In the genomic region with DNA sequence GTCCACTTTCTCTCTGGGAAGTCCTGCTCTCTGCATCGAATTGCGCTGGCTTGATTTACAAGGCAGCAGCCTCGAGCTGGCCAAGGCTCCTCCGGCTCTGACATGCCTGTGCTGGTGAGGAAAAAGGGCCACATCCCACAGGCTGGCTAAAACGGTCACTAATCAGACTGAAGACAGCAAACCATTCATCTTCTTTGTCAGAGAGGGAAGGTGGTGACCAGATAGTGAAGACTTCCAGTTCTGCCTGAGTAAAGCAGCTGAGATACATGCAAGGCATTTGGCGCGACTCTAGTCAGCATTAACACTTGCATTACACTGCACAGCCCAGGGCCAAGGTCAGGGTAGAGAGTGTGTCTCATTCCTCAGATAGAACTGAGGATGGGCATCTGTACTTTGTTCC, we compare ENCODE assay signal across 25 cellular contexts.
DNase-seq lines count a peak whose midpoint lies in the region; ATAC-seq and TF ChIP-seq lines count a peak whose summit lies in the region.
"Had no signal": no experiment of that assay in that cellular context is flagged by ENCODE, and none has a peak within 500 bp of the region (broad histone marks: within the 10 kb centered on the region; RNA-seq: fewer than 3 reads in every experiment).

No MANE protein-coding gene starts in this region.

- no peak for ATAC-seq in HG03108 (IDR thresholded peaks at IDR 0.05; ENCODE audit: unreplicated experiment)
- ATAC-seq in activated CD8-positive, alpha-beta memory T cell treated with anti-CD3 and anti-CD28 coated beads, Interleukin-2, amount 10 ng/mL, durations not matched to agents 7 days and 5 days, result no peak
- ATAC-seq: activated T-helper 17 cell treated with anti-CD3 and anti-CD28 coated beads, Interleukin-2, amount 50 U/mL, for 72 hours; left cardiac atrium; mucosa of descending colon had no signal

- peaks cover 14% of the 10 kb centered on the region for H3F3A ChIP-seq in SK-N-SH (replicated peaks; ENCODE audit: insufficient read depth)

- H3K27me3 Mint-ChIP-seq in activated CD8-positive, alpha-beta memory T cell treated with anti-CD3 and anti-CD28 coated beads, Interleukin-2, amount 10 ng/mL, durations not matched to agents 7 days and 5 days, result peaks cover 3% of the 10 kb centered on the region
- H3K27me3 Mint-ChIP-seq: dendritic cell treated with granulocyte-macrophage colony-stimulating factor and Interleukin-4, amounts not matched to agents 40 ng/mL and 50 ng/mL, for 4 days had no signal

- 35% methylated on average over 6 of the region's 7 CpGs for WGBS in SK-N-SH (ENCODE audit: low lambda C conversion rate)
- WGBS in ovary, 3 donors, result 11 to 17% (median 11%) methylated on average over 7 of the region's 7 CpGs

- POLR2A ChIA-PET in SK-N-SH (lab: Yijun Ruan, JAX), result no interaction called here

- H3K4me3 Mint-ChIP-seq in activated CD8-positive, alpha-beta memory T cell treated with anti-CD3 and anti-CD28 coated beads, Interleukin-2, amount 10 ng/mL, durations not matched to agents 7 days and 5 days, result no peak overlapping the region
- H3K4me3 Mint-ChIP-seq: activated T-helper 17 cell treated with anti-CD3 and anti-CD28 coated beads, Interleukin-2, amount 50 U/mL, for 72 hours; CD4-positive, alpha-beta T cell; dendritic cell treated with granulocyte-macrophage colony-stimulating factor and Interleukin-4, amounts not matched to agents 40 ng/mL and 50 ng/mL, for 4 days had no signal

- intact Hi-C loops in ovary (cut with DNase I), result no loop called here

- H3K27ac Mint-ChIP-seq in activated CD8-positive, alpha-beta memory T cell treated with anti-CD3 and anti-CD28 coated beads, Interleukin-2, amount 10 ng/mL, durations not matched to agents 7 days and 5 days, result no peak overlapping the region
- H3K27ac Mint-ChIP-seq: activated T-helper 17 cell treated with anti-CD3 and anti-CD28 coated beads, Interleukin-2, amount 50 U/mL, for 72 hours; CD4-positive, alpha-beta T cell; dendritic cell treated with granulocyte-macrophage colony-stimulating factor and Interleukin-4, amounts not matched to agents 40 ng/mL and 50 ng/mL, for 4 days had no signal

- DNase-seq in EL, result peak; percentile 33
- no peak for DNase-seq in SK-N-SH
- DNase-seq in fibroblast of pulmonary artery (ENCODE audit: low read depth), result peak; percentile 2
- peak; percentile 16 to 38 (median 21) for DNase-seq in ovary
- DNase-seq in stimulated activated naive CD4-positive, alpha-beta T cell (lab: John Stamatoyannopoulos, UW), result no peak
- DNase-seq in ACHN, result no peak
- no peak for DNase-seq in activated CD8-positive, alpha-beta memory T cell treated with anti-CD3 and anti-CD28 coated beads, Interleukin-2, amount 10 ng/mL, durations not matched to agents 7 days and 5 days
- DNase-seq: activated CD4-positive, alpha-beta T cell treated with anti-CD3 and anti-CD28 coated beads for 4 hours; CD4-positive, alpha-beta T cell; DMS153; Karpas-422; left cardiac atrium; mucosa of descending colon; NCI-H1048; NCI-H2029; NCI-H345; OCI-M1; SHP77 treated with DMSO at 0.1 percent for 48 hours; stimulated activated CD8-positive, alpha-beta memory T cell treated with anti-CD3 and anti-CD28 coated beads, Interleukin-4, amount 100 ng/mL, for 48 hours; T-helper 1 cell had no signal

- H4K20me1 ChIP-seq in SK-N-SH (ENCODE audit: insufficient read depth), result no peaks in the 10 kb centered on the region

- H3K4me3 ChIP-seq in SK-N-SH (ENCODE audit: low read depth in 2 of 2, low read length in 1 of 2) (no peak overlapping the region), fibroblast of pulmonary artery (replicated peaks; ENCODE audit: low read depth, low read length) (no peak overlapping the region), ovary (no peak overlapping the region)
- H3K4me3 ChIP-seq: HAP-1, mucosa of descending colon, vagina had no signal

- no peaks in the 10 kb centered on the region for H3K36me3 ChIP-seq in SK-N-SH (replicated peaks in 1 of 2; ENCODE audit: control insufficient read depth in 1 of 2, insufficient read depth in 2 of 2, low read length in 1 of 2)
- H3K36me3 ChIP-seq in ovary, result no peaks in the 10 kb centered on the region
- H3K36me3 ChIP-seq: HAP-1, vagina had no signal

- peak overlapping the region; percentile 93 for H2AFZ ChIP-seq in SK-N-SH (ENCODE audit: low read depth)

- H3K27ac ChIP-seq in SK-N-SH (ENCODE audit: low read depth in 2 of 2, low read length in 1 of 2), result peak overlapping the region; percentile 34 to 82; a peak in 3 of 4 replicates
- no peak overlapping the region for H3K27ac ChIP-seq in ovary
- H3K27ac ChIP-seq: vagina had no signal

- H3K9me3 Mint-ChIP-seq in activated CD8-positive, alpha-beta memory T cell treated with anti-CD3 and anti-CD28 coated beads, Interleukin-2, amount 10 ng/mL, durations not matched to agents 7 days and 5 days (ENCODE audit: low read depth), result no peaks in the 10 kb centered on the region
- H3K9me3 Mint-ChIP-seq: activated T-helper 17 cell treated with anti-CD3 and anti-CD28 coated beads, Interleukin-2, amount 50 U/mL, for 72 hours; CD4-positive, alpha-beta T cell; dendritic cell treated with granulocyte-macrophage colony-stimulating factor and Interleukin-4, amounts not matched to agents 40 ng/mL and 50 ng/mL, for 4 days had no signal

- H3K9me3 ChIP-seq in SK-N-SH (no peaks in the 10 kb centered on the region), ovary (no peaks in the 10 kb centered on the region)
- H3K9me3 ChIP-seq: HAP-1, mucosa of descending colon, vagina had no signal

- H3K27me3 ChIP-seq in SK-N-SH (ENCODE audit: insufficient read depth) (no peaks in the 10 kb centered on the region), ovary (no peaks in the 10 kb centered on the region)
- H3K27me3 ChIP-seq: vagina had no signal

- H3K4me1 Mint-ChIP-seq in activated CD8-positive, alpha-beta memory T cell treated with anti-CD3 and anti-CD28 coated beads, Interleukin-2, amount 10 ng/mL, durations not matched to agents 7 days and 5 days, result no peaks in the 10 kb centered on the region
- H3K4me1 Mint-ChIP-seq: activated T-helper 17 cell treated with anti-CD3 and anti-CD28 coated beads, Interleukin-2, amount 50 U/mL, for 72 hours had no signal

- TF ChIP-seq POLR2A in ovary (IDR thresholded peaks at IDR 0.05), result no peak

- H3K4me2 ChIP-seq in SK-N-SH, result peak overlapping the region; percentile 42

- H3K9ac ChIP-seq in SK-N-SH, result peak overlapping the region; percentile 32; the same call in 1 of the 2 replicates

- TF ChIP-seq RAD21 in SK-N-SH (IDR thresholded peaks at IDR 0.05; ENCODE audit: low read length), result no peak

- TF ChIP-seq CTCF in SK-N-SH (IDR thresholded peaks at IDR 0.05) (no peak), fibroblast of pulmonary artery (IDR thresholded peaks at IDR 0.05; ENCODE audit: low read length, missing control alignments) (no peak), ovary (IDR thresholded peaks at IDR 0.05) (no peak)

- TF ChIP-seq EP300 in SK-N-SH (IDR thresholded peaks at IDR 0.05; ENCODE audit: borderline replicate concordance in 1 of 2, low read depth in 1 of 2, low read length in 1 of 2) (no peak), ovary (IDR thresholded peaks at IDR 0.05) (no peak)

- H3K4me1 ChIP-seq in SK-N-SH (ENCODE audit: control insufficient read depth in 1 of 2, insufficient read depth in 2 of 2, low read depth in 1 of 2, low read length in 1 of 2) (peaks cover 0 to 8% of the 10 kb centered on the region in 2 experiments; a peak in 2 of 4 replicates), ovary (ENCODE audit: insufficient read depth) (peaks cover 5% of the 10 kb centered on the region)
- H3K4me1 ChIP-seq: vagina had no signal

- in situ Hi-C loops in ACHN (cut with HindIII; ENCODE audit: low pct_ligation_motif_present, low pct_unique_long_range_greater_than_20kb, low sequenced_read_pairs), result no loop called here

- CTCF ChIA-PET in SK-N-SH (lab: Yijun Ruan, JAX), result no interaction called here
- CTCF ChIA-PET in activated CD8-positive, alpha-beta memory T cell treated with anti-CD3 and anti-CD28 coated beads, Interleukin-2, amount 10 ng/mL, durations not matched to agents 7 days and 5 days (lab: Charles Lee), result no interaction called here

- no peaks in the 10 kb centered on the region for H3K36me3 Mint-ChIP-seq in activated CD8-positive, alpha-beta memory T cell treated with anti-CD3 and anti-CD28 coated beads, Interleukin-2, amount 10 ng/mL, durations not matched to agents 7 days and 5 days

- no peaks in the 10 kb centered on the region; the same call in 1 of the 2 replicates for H3K9me2 ChIP-seq in SK-N-SH

- H3K79me2 ChIP-seq in SK-N-SH (ENCODE audit: insufficient read depth), result no peaks in the 10 kb centered on the region

TF ChIP-seq in SK-N-SH, 30 proteins besides CTCF, POLR2A, EP300 and RAD21:
- TF ChIP-seq FOSL2 (IDR thresholded peaks at IDR 0.05; ENCODE audit: borderline replicate concordance, low read depth), result no peak
- TF ChIP-seq NFIC (IDR thresholded peaks at IDR 0.05; ENCODE audit: borderline replicate concordance), result no peak
- no peak for TF ChIP-seq RCOR1 (IDR thresholded peaks at IDR 0.05; ENCODE audit: low read length)
- TF ChIP-seq TEAD4 (IDR thresholded peaks at IDR 0.05; ENCODE audit: borderline replicate concordance, insufficient read depth), result no peak
- TF ChIP-seq FOXJ3 (CRISPR knock-in tag; IDR thresholded peaks at IDR 0.05), result no peak
- TF ChIP-seq, protein P1, sequence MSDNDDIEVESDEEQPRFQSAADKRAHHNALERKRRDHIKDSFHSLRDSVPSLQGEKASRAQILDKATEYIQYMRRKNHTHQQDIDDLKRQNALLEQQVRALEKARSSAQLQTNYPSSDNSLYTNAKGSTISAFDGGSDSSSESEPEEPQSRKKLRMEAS (IDR thresholded peaks at IDR 0.05; ENCODE audit: low read depth), result no peak
- TF ChIP-seq CHD2 (IDR thresholded peaks at IDR 0.05; ENCODE audit: low read length, partially characterized antibody), result no peak
- TF ChIP-seq GATA2 (CRISPR knock-in tag; IDR thresholded peaks at IDR 0.05), result no peak
- TF ChIP-seq TAF1 (IDR thresholded peaks at IDR 0.05; ENCODE audit: borderline replicate concordance, low read depth, low read length), result no peak
- no peak for TF ChIP-seq SIN3A (IDR thresholded peaks at IDR 0.05; ENCODE audit: borderline replicate concordance, low read depth, low read length)
- no peak for TF ChIP-seq YY1 (IDR thresholded peaks at IDR 0.05; ENCODE audit: low read depth)

Comparison
In these comparisons a context has a peak if more than half of its experiments do, and no peak if none do; other contexts are left out.
1. DNase-seq: peak in EL (single experiment), fibroblast of pulmonary artery (single experiment) and ovary (5 of 5); none in SK-N-SH (single experiment), stimulated activated naive CD4-positive, alpha-beta T cell (0 of 6), ACHN (single experiment) and activated CD8-positive, alpha-beta memory T cell treated with anti-CD3 and anti-CD28 coated beads, Interleukin-2, amount 10 ng/mL, durations not matched to agents 7 days and 5 days (single experiment).
2. H3K27ac ChIP-seq: peak in SK-N-SH (2 of 2); none in ovary (0 of 2).